25 cellular contexts compared by ENCODE assay signal in the genomic region with DNA sequence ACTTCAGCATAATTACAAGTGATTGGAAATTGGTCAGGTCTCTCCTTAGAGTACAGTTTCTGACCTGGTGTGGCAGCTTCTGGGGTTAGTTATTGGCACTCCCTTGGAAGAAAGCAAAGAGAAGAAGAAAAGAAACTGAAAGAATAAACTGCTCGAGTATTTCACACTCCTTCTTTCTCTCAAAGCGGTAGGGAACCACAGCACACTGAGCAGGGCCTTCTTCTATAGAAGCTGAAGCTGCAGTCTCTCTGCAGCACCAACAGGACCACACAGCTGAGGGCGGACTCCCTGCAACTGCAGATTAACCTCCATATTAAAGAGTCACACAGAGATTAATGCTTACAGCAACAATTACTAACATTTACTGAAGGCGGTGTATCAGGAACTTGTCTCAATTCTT.
A peak's percentile ranks its signal among the peaks of the same experiment; 100 is the strongest.
DNase-seq lines count a peak whose midpoint lies in the region; ATAC-seq and TF ChIP-seq lines count a peak whose summit lies in the region.
"Had no signal": no experiment of that assay in that cellular context is flagged by ENCODE, and none has a peak within 500 bp of the region (broad histone marks: within the 10 kb centered on the region; RNA-seq: fewer than 3 reads in every experiment).

No MANE protein-coding gene starts in this region.

- no peaks in the 10 kb centered on the region for H3K9me3 ChIP-seq in hepatocyte (ENCODE audit: low read depth)
- H3K9me3 ChIP-seq: vagina had no signal

- H3K27ac Mint-ChIP-seq in HFFc6, result no peak overlapping the region
- no peak overlapping the region for H3K27ac Mint-ChIP-seq in T-helper 2 cell treated with Interferon-gamma antibody and Interleukin-4, amounts not matched to agents 5 μg/mL and 100 μg/mL, for 36 hours
- H3K27ac Mint-ChIP-seq: activated CD4-positive, alpha-beta T cell treated with anti-CD3 and anti-CD28 coated beads for 36 hours; activated naive CD4-positive, alpha-beta T cell treated with anti-CD3 and anti-CD28 coated beads for 36 hours; IgD-negative memory B cell; natural killer cell treated with Interleukin-12 subunit alpha and Interleukin-12 subunit beta and Interleukin-15 and Interleukin-18, amount 100 ng/mL, for 72 hours; T-helper 17 cell had no signal

- H4K20me1 ChIP-seq in hepatocyte (ENCODE audit: insufficient read depth, poor library complexity, severe bottlenecking), result no peaks in the 10 kb centered on the region

- peak overlapping the region; percentile 60 for H3K27ac ChIP-seq in hepatocyte
- H3K27ac ChIP-seq: 22Rv1, epithelial cell of prostate, RWPE1, vagina had no signal

- H2AFZ ChIP-seq in hepatocyte, result no peak overlapping the region

- ATAC-seq in HG02623 (IDR thresholded peaks at IDR 0.05; ENCODE audit: unreplicated experiment) (no peak), GM18517 (IDR thresholded peaks at IDR 0.05; ENCODE audit: unreplicated experiment) (no peak)
- ATAC-seq: activated CD4-positive, alpha-beta T cell treated with anti-CD3 and anti-CD28 coated beads for 36 hours; natural killer cell treated with Interleukin-12 subunit alpha and Interleukin-12 subunit beta and Interleukin-15 and Interleukin-18, amount 100 ng/mL, for 72 hours; stimulated activated naive CD8-positive, alpha-beta T cell treated with anti-CD3 and anti-CD28 coated beads, Interleukin-15, amount 100 ng/mL, for 72 hours; T-helper 17 cell had no signal

- no peaks in the 10 kb centered on the region; the same call in 1 of the 2 replicates for H3K27me3 Mint-ChIP-seq in HFFc6 (ENCODE audit: insufficient read depth)
- H3K27me3 Mint-ChIP-seq in T-helper 2 cell treated with Interferon-gamma antibody and Interleukin-4, amounts not matched to agents 5 μg/mL and 100 μg/mL, for 36 hours (ENCODE audit: low read depth), result no peaks in the 10 kb centered on the region

- H3K4me1 Mint-ChIP-seq in HFFc6 (ENCODE audit: low read depth), result no peaks in the 10 kb centered on the region
- peaks cover 2% of the 10 kb centered on the region for H3K4me1 Mint-ChIP-seq in T-helper 2 cell treated with Interferon-gamma antibody and Interleukin-4, amounts not matched to agents 5 μg/mL and 100 μg/mL, for 36 hours (ENCODE audit: low read depth)
- H3K4me1 Mint-ChIP-seq: activated CD4-positive, alpha-beta T cell treated with anti-CD3 and anti-CD28 coated beads for 36 hours; IgD-negative memory B cell; stimulated activated naive CD8-positive, alpha-beta T cell treated with anti-CD3 and anti-CD28 coated beads, Interleukin-15, amount 100 ng/mL, for 72 hours; T-helper 17 cell had no signal

- H3K9me2 ChIP-seq in hepatocyte (replicated peaks; ENCODE audit: insufficient read depth), result no peaks in the 10 kb centered on the region

- H3K36me3 Mint-ChIP-seq in HFFc6 (ENCODE audit: low read depth), result no peaks in the 10 kb centered on the region
- H3K36me3 Mint-ChIP-seq in T-helper 2 cell treated with Interferon-gamma antibody and Interleukin-4, amounts not matched to agents 5 μg/mL and 100 μg/mL, for 36 hours (ENCODE audit: low read depth), result no peaks in the 10 kb centered on the region
- H3K36me3 Mint-ChIP-seq: IgD-negative memory B cell; natural killer cell treated with Interleukin-12 subunit alpha and Interleukin-12 subunit beta and Interleukin-15 and Interleukin-18, amount 100 ng/mL, for 72 hours had no signal

- TF ChIP-seq CTCF in HFFc6 (IDR thresholded peaks at IDR 0.05) (no peak), hepatocyte (IDR thresholded peaks at IDR 0.05; ENCODE audit: poor library complexity) (no peak)

- H3K36me3 ChIP-seq in hepatocyte (replicated peaks; ENCODE audit: insufficient read depth, low read depth), result no peaks in the 10 kb centered on the region
- H3K36me3 ChIP-seq: vagina had no signal

- H3K4me3 Mint-ChIP-seq in HFFc6, result peak overlapping the region; percentile 32; the same call in 1 of the 2 replicates
- peak overlapping the region; percentile 44 for H3K4me3 Mint-ChIP-seq in T-helper 2 cell treated with Interferon-gamma antibody and Interleukin-4, amounts not matched to agents 5 μg/mL and 100 μg/mL, for 36 hours
- H3K4me3 Mint-ChIP-seq: activated CD4-positive, alpha-beta T cell treated with anti-CD3 and anti-CD28 coated beads for 36 hours; activated naive CD4-positive, alpha-beta T cell treated with anti-CD3 and anti-CD28 coated beads for 36 hours; IgD-negative memory B cell; natural killer cell treated with Interleukin-12 subunit alpha and Interleukin-12 subunit beta and Interleukin-15 and Interleukin-18, amount 100 ng/mL, for 72 hours; stimulated activated naive CD8-positive, alpha-beta T cell treated with anti-CD3 and anti-CD28 coated beads, Interleukin-15, amount 100 ng/mL, for 72 hours; T-helper 17 cell had no signal

- 88% methylated on average over 4 of the region's 4 CpGs for WGBS in hepatocyte (ENCODE audit: low lambda C conversion rate, missing lambda C conversion rate)

- H3K4me2 ChIP-seq in hepatocyte, result peak overlapping the region; percentile 21

- H3K9me3 Mint-ChIP-seq in HFFc6, result no peaks in the 10 kb centered on the region
- no peaks in the 10 kb centered on the region for H3K9me3 Mint-ChIP-seq in T-helper 2 cell treated with Interferon-gamma antibody and Interleukin-4, amounts not matched to agents 5 μg/mL and 100 μg/mL, for 36 hours
- H3K9me3 Mint-ChIP-seq: activated naive CD4-positive, alpha-beta T cell treated with anti-CD3 and anti-CD28 coated beads for 36 hours; IgD-negative memory B cell; natural killer cell treated with Interleukin-12 subunit alpha and Interleukin-12 subunit beta and Interleukin-15 and Interleukin-18, amount 100 ng/mL, for 72 hours; stimulated activated naive CD8-positive, alpha-beta T cell treated with anti-CD3 and anti-CD28 coated beads, Interleukin-15, amount 100 ng/mL, for 72 hours had no signal

- no peaks in the 10 kb centered on the region for H3K79me2 ChIP-seq in hepatocyte

- no peaks in the 10 kb centered on the region for H3K27me3 ChIP-seq in hepatocyte
- H3K27me3 ChIP-seq: vagina had no signal

- no peak overlapping the region for H3K4me3 ChIP-seq in hepatocyte
- H3K4me3 ChIP-seq: vagina had no signal

- DNase-seq in NCI-H82 (lab: John Stamatoyannopoulos, UW) (peak; percentile 23), NCI-H82 treated with DMSO at 0.1 percent for 48 hours (lab: John Stamatoyannopoulos, UW; ENCODE audit: unreplicated experiment) (no peak), HFFc6 (no peak), hepatocyte (ENCODE audit: low spot score) (no peak), RKO (ENCODE audit: low spot score) (no peak)
- DNase-seq in T-helper 2 cell treated with Interferon-gamma antibody and Interleukin-4, amounts not matched to agents 5 μg/mL and 100 μg/mL, for 36 hours (ENCODE audit: low spot score), result no peak
- DNase-seq: activated CD4-positive, alpha-beta T cell treated with anti-CD3 and anti-CD28 coated beads for 36 hours; activated naive CD4-positive, alpha-beta T cell treated with anti-CD3 and anti-CD28 coated beads for 36 hours; amygdala; effector CD8-positive, alpha-beta T cell; EL; kidney; NCI-H1105 treated with DMSO at 0.1 percent for 48 hours; NCI-H1930; NCI-H526 treated with DMSO at 0.1 percent for 48 hours; stimulated activated naive CD8-positive, alpha-beta T cell treated with anti-CD3 and anti-CD28 coated beads, Interleukin-15, amount 100 ng/mL, for 72 hours; T-helper 17 cell had no signal

- no peaks in the 10 kb centered on the region for H3K4me1 ChIP-seq in hepatocyte (ENCODE audit: insufficient read depth)
- H3K4me1 ChIP-seq: vagina had no signal
